8 cellular contexts compared by ENCODE assay signal in the genomic region with DNA sequence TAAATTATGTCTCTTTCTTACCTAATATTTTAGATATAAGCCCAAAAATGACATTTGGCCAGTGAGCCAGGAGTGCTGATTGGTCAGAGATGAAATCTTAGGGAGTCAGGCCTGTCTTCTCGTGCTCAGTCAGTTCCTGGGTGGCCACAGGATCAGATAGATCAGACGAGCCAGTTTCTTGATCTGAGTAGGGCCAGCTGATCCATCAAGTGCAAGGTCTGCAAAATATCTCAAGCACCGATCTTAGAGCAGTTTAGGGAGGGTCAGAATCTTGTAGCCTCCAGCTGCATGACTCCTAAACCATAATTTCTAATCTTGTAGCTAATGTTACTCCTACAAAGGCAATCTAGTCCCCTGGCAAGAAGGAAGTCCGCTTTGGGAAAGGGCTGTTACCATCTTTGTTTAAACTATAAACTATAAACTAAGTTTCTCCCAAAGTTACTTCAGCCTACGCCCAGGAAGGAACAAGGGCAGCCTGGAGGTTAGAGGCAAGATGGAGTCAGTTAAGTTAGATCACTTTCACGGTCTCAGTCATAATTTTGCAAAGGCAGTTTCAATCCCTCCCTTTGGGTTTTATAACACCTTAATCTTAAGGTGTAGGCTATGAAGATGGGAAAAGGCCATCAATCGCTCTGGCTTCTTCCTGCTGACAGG. TPM values are rescaled to one million over a fixed set of nuclear protein-coding genes. Genes with fewer than 3 reads are reported as not detected.
"Had no signal": no experiment of that assay in that cellular context is flagged by ENCODE, and none has a peak within 500 bp of the region (broad histone marks: within the 10 kb centered on the region; RNA-seq: fewer than 3 reads in every experiment).

No MANE protein-coding gene starts in this region.

RNA-seq across cellular contexts. Expression of a gene that starts 32.6 kb away (rescaled TPM):
- total RNA-seq: activated CD4-positive, alpha-beta memory T cell treated with anti-CD3 and anti-CD28 coated beads, Interleukin-2, amount 10 ng/mL, durations not matched to agents 7 days and 5 days; activated CD4-positive, alpha-beta T cell treated with anti-CD3 and anti-CD28 coated beads, Interleukin-2, amount 10 ng/mL, durations not matched to agents 7 days and 5 days; activated naive CD4-positive, alpha-beta T cell treated with anti-CD3 and anti-CD28 coated beads, Interleukin-2, amount 50 U/mL, for 72 hours; activated naive CD8-positive, alpha-beta T cell treated with anti-CD3 and anti-CD28 coated beads, Interleukin-2, amount 10 ng/mL, durations not matched to agents 7 days and 5 days; activated T-cell treated with anti-CD3 and anti-CD28 coated beads, Interleukin-2, amount 50 U/mL, for 72 hours; foreskin keratinocyte; T-cell; T-helper 2 cell treated with Interferon-gamma antibody and Interleukin-4, amounts not matched to agents 100 ng/mL and 5 ng/mL, for 36 hours had no signal
